Comparison of ENCODE assay signal across 9 cellular contexts in genomic region chr9:127698985-127699670, GRCh38. TPM values are rescaled to one million over a fixed set of nuclear protein-coding genes. Genes with fewer than 3 reads are reported as not detected.
DNase-seq lines count a peak whose midpoint lies in the region; ATAC-seq lines count a peak whose summit lies in the region.
"Had no signal": no experiment of that assay in that cellular context is flagged by ENCODE, and none has a peak within 500 bp of the region (broad histone marks: within the 10 kb centered on the region; RNA-seq: fewer than 3 reads in every experiment).

No MANE protein-coding gene starts in this region.

- H2BK120ac ChIP-seq in trophoblast cell (ENCODE audit: insufficient read depth, low read length, poor library complexity) = peak overlapping the region; percentile 1

- WGBS in trophoblast cell (ENCODE audit: extremely low coverage, insufficient coverage, insufficient read length) = no CpG with 5 or more reads among the region's 41 CpGs
- 18% methylated on average over 41 of the region's 41 CpGs for WGBS in thymus

- no peaks in the 10 kb centered on the region for H3K9me3 ChIP-seq in trophoblast cell (ENCODE audit: insufficient read depth, low read depth, low read length)
- no peaks in the 10 kb centered on the region for H3K9me3 ChIP-seq in thymus (ENCODE audit: control insufficient read depth)

- no peak overlapping the region for H3K23ac ChIP-seq in trophoblast cell (ENCODE audit: low read length)

- no peaks in the 10 kb centered on the region for H3K36me3 ChIP-seq in trophoblast cell (ENCODE audit: control insufficient read depth in 1 of 2, insufficient read depth in 2 of 2, low read length in 2 of 2)
- no peaks in the 10 kb centered on the region for H3K36me3 ChIP-seq in thymus (ENCODE audit: control insufficient read depth, insufficient read depth)

- H4K12ac ChIP-seq in trophoblast cell (ENCODE audit: low read depth, low read length) = peak overlapping the region; percentile 60

- DNase-seq in NCI-H2107 treated with DMSO at 0.1 percent for 48 hours (lab: John Stamatoyannopoulos, UW; ENCODE audit: unreplicated experiment) (peak; percentile 40), NCI-H2107 (lab: John Stamatoyannopoulos, UW) (no peak), T follicular helper cell (ENCODE audit: low read depth) (peak; percentile 71), amygdala (lab: John Stamatoyannopoulos, UW) (peak; percentile 58 to 98 (median 92)), left cardiac atrium (peak; percentile 98), trophoblast cell (peak; percentile 96 to 98)

- H4K8ac ChIP-seq in trophoblast cell (ENCODE audit: low read depth, low read length) = peak overlapping the region; percentile 76

- peak overlapping the region; percentile 4 for H3K18ac ChIP-seq in trophoblast cell (ENCODE audit: low read length)

- H2BK5ac ChIP-seq in trophoblast cell (ENCODE audit: low read depth, low read length, poor library complexity) = no peak overlapping the region

- intact Hi-C loops in left cardiac atrium (cut with DNase I) = no loop called here

- peak overlapping the region; percentile 5 for H3K4ac ChIP-seq in trophoblast cell (ENCODE audit: low read depth, low read length)

- H3K27me3 ChIP-seq in trophoblast cell (ENCODE audit: insufficient read depth, low read length) = no peaks in the 10 kb centered on the region
- H3K27me3 ChIP-seq in thymus (ENCODE audit: control insufficient read depth, insufficient read depth) = no peaks in the 10 kb centered on the region

- no peak overlapping the region for H2AK5ac ChIP-seq in trophoblast cell (ENCODE audit: low read length)

- H3K4me3 ChIP-seq in trophoblast cell (ENCODE audit: low read depth, low read length) (peak overlapping the region; percentile 46), thymus (ENCODE audit: low read length) (peak overlapping the region; percentile 43)

- H3K79me1 ChIP-seq in trophoblast cell (ENCODE audit: low read length) = peaks cover 3% of the 10 kb centered on the region

- H3K14ac ChIP-seq in trophoblast cell (ENCODE audit: low read length) = peak overlapping the region; percentile 18

- H3K27ac ChIP-seq in trophoblast cell (ENCODE audit: low read depth, low read length) (no peak overlapping the region), thymus (ENCODE audit: low read depth) (peak overlapping the region; percentile 6)
- H3K27ac ChIP-seq: C4-2B had no signal

- ATAC-seq in HG03432 (IDR thresholded peaks at IDR 0.05; ENCODE audit: unreplicated experiment) (peak; percentile 90), left cardiac atrium (peak; percentile 99)

- no peaks in the 10 kb centered on the region for H3K79me2 ChIP-seq in trophoblast cell (ENCODE audit: control insufficient read depth, insufficient read depth, low read length, poor library complexity)

- H4K91ac ChIP-seq in trophoblast cell (ENCODE audit: low read depth, low read length) = peak overlapping the region; percentile 40

- no peak overlapping the region for H2BK12ac ChIP-seq in trophoblast cell (ENCODE audit: low read length)

- H3K4me2 ChIP-seq in trophoblast cell (ENCODE audit: low read length) = peak overlapping the region; percentile 92

- H2AFZ ChIP-seq in trophoblast cell (ENCODE audit: insufficient read depth, low read length, poor library complexity) = peak overlapping the region; percentile 24

- H3K9ac ChIP-seq in trophoblast cell (ENCODE audit: low read length) = no peak overlapping the region

- H3K4me1 ChIP-seq in trophoblast cell (ENCODE audit: control insufficient read depth in 1 of 2, insufficient read depth in 2 of 2, low read length in 2 of 2) = peaks cover 0 to 3% of the 10 kb centered on the region in 2 experiments
- no peaks in the 10 kb centered on the region for H3K4me1 ChIP-seq in thymus (ENCODE audit: control insufficient read depth, insufficient read depth, low read length)

RNA-seq across cellular contexts. Expression of gene CFAP157, which starts 7.7 kb away (rescaled TPM):
- total RNA-seq in left cardiac atrium = not detected
- 0.04 and 0.08 TPM in 2 replicates for polyA plus RNA-seq in trophoblast cell (2013)
- polyA plus RNA-seq in thymus = 0.62 TPM

RNA-seq across cellular contexts. Expression of gene PTRH1, which starts 16.3 kb away (rescaled TPM):
- 10 to 100 TPM; 12.3 to 14.3 TPM for total RNA-seq in left cardiac atrium
- 4.6 and 4.8 TPM in 2 replicates for polyA plus RNA-seq in trophoblast cell (2013)
- polyA plus RNA-seq in thymus = 12.2 TPM

RNA-seq across cellular contexts. Expression of gene TTC16, which starts 16.8 kb away (rescaled TPM):
- total RNA-seq in left cardiac atrium = under 1 TPM; 0.05 to 0.09 TPM
- polyA plus RNA-seq in trophoblast cell (2013) = 0.01 TPM in 2 replicates
- 0.18 TPM for polyA plus RNA-seq in thymus

RNA-seq across cellular contexts. Expression of gene TOR2A, which starts 36.0 kb away (rescaled TPM):
- 1 to 10 TPM; 5.1 TPM for total RNA-seq in left cardiac atrium
- polyA plus RNA-seq in trophoblast cell (2013) = 11.8 and 11.9 TPM in 2 replicates
- 19.3 TPM for polyA plus RNA-seq in thymus
